In genomic region chr1:176754663-176755062, GRCh38 we compare ENCODE assay signal across 27 cellular contexts.
"Had no signal": no experiment of that assay in that cellular context is flagged by ENCODE, and none has a peak within 500 bp of the region (broad histone marks: within the 10 kb centered on the region; RNA-seq: fewer than 3 reads in every experiment).

No MANE protein-coding gene starts in this region.

- H3K4me1 ChIP-seq: Peyer's patch, SJCRH30 had no signal

- H3K27me3 ChIP-seq: Peyer's patch, SJCRH30 had no signal

- ATAC-seq: activated CD8-positive, alpha-beta memory T cell treated with anti-CD3 and anti-CD28 coated beads, Interleukin-2, amount 10 ng/mL, durations not matched to agents 7 days and 5 days; K562 had no signal

- H3K27me3 Mint-ChIP-seq: activated CD8-positive, alpha-beta memory T cell treated with anti-CD3 and anti-CD28 coated beads, Interleukin-2, amount 10 ng/mL, durations not matched to agents 7 days and 5 days; activated naive CD4-positive, alpha-beta T cell treated with anti-CD3 and anti-CD28 coated beads, Interleukin-2, amount 50 U/mL, for 24 hours; activated T-cell treated with anti-CD3 and anti-CD28 coated beads, Interleukin-2, amount 50 U/mL, for 24 hours had no signal

- H3K36me3 Mint-ChIP-seq: activated CD8-positive, alpha-beta memory T cell treated with anti-CD3 and anti-CD28 coated beads, Interleukin-2, amount 10 ng/mL, durations not matched to agents 7 days and 5 days; activated naive CD4-positive, alpha-beta T cell treated with anti-CD3 and anti-CD28 coated beads, Interleukin-2, amount 50 U/mL, for 24 hours had no signal

- H3K9me3 ChIP-seq: Peyer's patch, SJCRH30 had no signal

- H3K4me3 ChIP-seq: K562, Peyer's patch, SJCRH30 had no signal

- H3K27ac ChIP-seq: Peyer's patch, RWPE1, SJCRH30 had no signal

- DNase-seq: activated CD4-positive, alpha-beta T cell treated with anti-CD3 and anti-CD28 coated beads for 48 hours; activated CD4-positive, alpha-beta T cell treated with anti-CD3 and anti-CD28 coated beads, Interleukin-2, amount 50 U/mL, for 4 hours; activated CD4-positive, CD25-positive, alpha-beta regulatory T cell treated with anti-CD3 and anti-CD28 coated beads, Interleukin-2, amount 50 U/mL, for 72 hours; activated CD8-positive, alpha-beta memory T cell treated with anti-CD3 and anti-CD28 coated beads, Interleukin-2, amount 10 ng/mL, durations not matched to agents 7 days and 5 days; activated effector memory CD4-positive, alpha-beta T cell treated with Interleukin-2 at 50 U/mL for 16 hours; activated naive CD4-positive, alpha-beta T cell; activated T-cell treated with anti-CD3 and anti-CD28 coated beads, Interleukin-2, amount 50 U/mL, for 24 hours; aorta; central memory CD4-positive, alpha-beta T cell; Karpas-422; MM.1S; NCI-H1105; NCI-H1436 treated with DMSO at 0.1 percent for 48 hours; NCI-H1930; NCI-H2171; NCI-H2227 treated with DMSO at 0.1 percent for 48 hours; NCI-H510A; NCI-H526 treated with DMSO at 0.1 percent for 48 hours; Peyer's patch; Right ventricle myocardium superior; SJCRH30 had no signal

- H3K27ac Mint-ChIP-seq: activated CD8-positive, alpha-beta memory T cell treated with anti-CD3 and anti-CD28 coated beads, Interleukin-2, amount 10 ng/mL, durations not matched to agents 7 days and 5 days; activated naive CD4-positive, alpha-beta T cell treated with anti-CD3 and anti-CD28 coated beads, Interleukin-2, amount 50 U/mL, for 24 hours; activated T-cell treated with anti-CD3 and anti-CD28 coated beads, Interleukin-2, amount 50 U/mL, for 24 hours; activated T-helper 1 cell treated with anti-CD3 and anti-CD28 coated beads, Interleukin-12 subunit alpha, Interleukin-12 subunit beta, Interleukin-2, Interleukin-4 antibody, amounts not matched to agents 30 ng/mL and 10 ng/mL and 1 ng/mL, durations not matched to agents 14 hours and 24 hours and 36 hours; T-helper 1 cell treated with Interleukin-12 subunit alpha and Interleukin-12 subunit beta and Interleukin-4 antibody, amounts not matched to agents 30 μg/mL and 1 μg/mL, for 36 hours had no signal

- H3K9me3 Mint-ChIP-seq: activated naive CD4-positive, alpha-beta T cell treated with anti-CD3 and anti-CD28 coated beads, Interleukin-2, amount 50 U/mL, for 24 hours; activated T-helper 1 cell treated with anti-CD3 and anti-CD28 coated beads, Interleukin-12 subunit alpha, Interleukin-12 subunit beta, Interleukin-2, Interleukin-4 antibody, amounts not matched to agents 30 ng/mL and 10 ng/mL and 1 ng/mL, durations not matched to agents 14 hours and 24 hours and 36 hours; T-helper 1 cell treated with Interleukin-12 subunit alpha and Interleukin-12 subunit beta and Interleukin-4 antibody, amounts not matched to agents 30 μg/mL and 1 μg/mL, for 36 hours had no signal

- FAIRE-seq: bronchial epithelial cell had no signal

- H3K4me1 Mint-ChIP-seq: activated CD8-positive, alpha-beta memory T cell treated with anti-CD3 and anti-CD28 coated beads, Interleukin-2, amount 10 ng/mL, durations not matched to agents 7 days and 5 days; activated naive CD4-positive, alpha-beta T cell treated with anti-CD3 and anti-CD28 coated beads, Interleukin-2, amount 50 U/mL, for 24 hours had no signal

- H3K4me3 Mint-ChIP-seq: activated CD8-positive, alpha-beta memory T cell treated with anti-CD3 and anti-CD28 coated beads, Interleukin-2, amount 10 ng/mL, durations not matched to agents 7 days and 5 days; activated naive CD4-positive, alpha-beta T cell treated with anti-CD3 and anti-CD28 coated beads, Interleukin-2, amount 50 U/mL, for 24 hours; activated T-cell treated with anti-CD3 and anti-CD28 coated beads, Interleukin-2, amount 50 U/mL, for 24 hours; activated T-helper 1 cell treated with anti-CD3 and anti-CD28 coated beads, Interleukin-12 subunit alpha, Interleukin-12 subunit beta, Interleukin-2, Interleukin-4 antibody, amounts not matched to agents 30 ng/mL and 10 ng/mL and 1 ng/mL, durations not matched to agents 14 hours and 24 hours and 36 hours; T-helper 1 cell treated with Interleukin-12 subunit alpha and Interleukin-12 subunit beta and Interleukin-4 antibody, amounts not matched to agents 30 μg/mL and 1 μg/mL, for 36 hours had no signal

- H3K36me3 ChIP-seq: Peyer's patch, SJCRH30 had no signal
